2 cellular contexts compared by ENCODE assay signal in the genomic region with DNA sequence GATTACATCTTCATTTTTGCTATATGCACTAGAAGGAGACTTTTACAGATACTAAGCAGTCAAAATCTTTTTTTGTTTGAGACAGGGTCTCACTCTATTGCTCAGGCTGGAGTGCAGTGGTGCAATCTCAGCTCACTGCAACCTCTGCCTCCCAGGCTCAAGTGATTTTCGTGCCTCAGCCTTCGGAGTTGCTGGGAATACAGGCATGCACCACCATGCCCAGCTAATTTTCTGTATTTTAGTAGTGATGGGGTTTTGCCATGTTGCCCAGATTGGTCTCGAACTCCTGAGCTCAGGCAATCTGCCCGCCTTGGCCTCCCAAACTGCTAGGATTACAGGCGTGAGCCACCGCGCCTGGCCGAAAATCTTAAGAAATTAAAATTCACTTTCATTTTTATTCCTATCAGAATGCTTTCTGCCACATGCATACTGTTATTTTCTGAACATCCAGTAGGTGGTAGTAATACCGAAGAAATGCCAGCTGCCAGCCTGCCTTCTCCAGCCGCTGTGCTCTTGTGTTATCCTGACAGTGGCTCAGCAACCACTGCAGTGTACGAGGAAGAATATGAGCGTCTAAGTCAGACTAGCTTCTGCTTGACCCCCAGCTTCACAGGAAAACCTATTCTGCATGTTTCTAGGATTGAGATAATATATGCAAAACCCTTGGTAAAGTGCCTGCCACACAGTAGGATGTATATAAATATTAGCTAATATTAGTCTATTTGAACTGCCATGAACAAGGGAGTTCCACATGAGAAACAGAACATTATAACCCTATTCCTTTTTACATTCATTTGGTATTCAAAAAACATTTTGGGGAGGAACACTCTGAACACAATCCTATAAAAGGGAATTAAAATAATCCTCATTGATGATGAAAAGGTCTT.
TF ChIP-seq lines count a peak whose summit lies in the region.

No MANE protein-coding gene starts in this region.

TF ChIP-seq in HCT116, 20 proteins besides CTCF, POLR2A, EP300 and RAD21 (continued from another document):
- TF ChIP-seq REST (IDR thresholded peaks at IDR 0.05; ENCODE audit: low read depth), result no peak

TF ChIP-seq in SK-N-SH treated with all-trans-retinoic acid at 6 μM for 48 hours, 23 proteins besides CTCF, POLR2A, EP300 and RAD21 (continued from another document):
- TF ChIP-seq TSHZ2 (CRISPR knock-in tag; IDR thresholded peaks at IDR 0.05) (no peak), CSDC2 (CRISPR knock-in tag; IDR thresholded peaks at IDR 0.05) (no peak), GLIS3 (CRISPR knock-in tag; IDR thresholded peaks at IDR 0.05) (no peak), CREB5 (CRISPR knock-in tag; IDR thresholded peaks at IDR 0.05; ENCODE audit: low read depth) (no peak), TCF4 (CRISPR knock-in tag; IDR thresholded peaks at IDR 0.05; ENCODE audit: borderline replicate concordance) (no peak), PATZ1 (CRISPR knock-in tag; IDR thresholded peaks at IDR 0.05; ENCODE audit: borderline replicate concordance) (no peak), ZNF70 (CRISPR knock-in tag; IDR thresholded peaks at IDR 0.05) (no peak), ESRRG (CRISPR knock-in tag; IDR thresholded peaks at IDR 0.05) (no peak), SNAI2 (CRISPR knock-in tag; IDR thresholded peaks at IDR 0.05) (no peak)
